In the genomic region with DNA sequence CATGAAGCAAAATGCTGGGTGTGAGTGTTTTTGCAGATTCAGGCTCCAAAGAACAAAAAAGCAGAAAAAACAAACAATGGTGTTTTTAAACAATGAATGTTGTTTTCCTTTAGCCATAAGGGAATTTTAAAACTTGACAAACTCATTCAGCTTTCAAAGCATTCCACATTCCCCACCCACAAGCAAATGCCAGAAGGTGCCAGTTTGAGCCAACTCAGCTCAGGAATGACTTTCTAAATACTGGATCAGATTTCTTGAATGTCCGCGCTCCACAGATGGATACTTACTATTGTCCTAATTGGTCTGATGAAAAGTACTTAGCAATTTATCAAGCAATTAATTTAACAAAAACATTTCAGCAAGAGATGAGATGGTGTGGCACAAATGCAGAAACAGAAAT, we compare ENCODE assay signal across 31 cellular contexts. TPM values are rescaled to one million over a fixed set of nuclear protein-coding genes. Genes with fewer than 3 reads are reported as not detected.
DNase-seq lines count a peak whose midpoint lies in the region; ATAC-seq, FAIRE-seq and TF ChIP-seq lines count a peak whose summit lies in the region.
"Had no signal": no experiment of that assay in that cellular context is flagged by ENCODE, and none has a peak within 500 bp of the region (broad histone marks: within the 10 kb centered on the region; RNA-seq: fewer than 3 reads in every experiment).

No MANE protein-coding gene starts in this region.

- H3K4me3 Mint-ChIP-seq in nephron: no peak overlapping the region
- H3K4me3 Mint-ChIP-seq: endodermal cell, neural crest cell, WTC11 had no signal

- no peak for FAIRE-seq in HTR-8/SVneo (lab: Jason Lieb, UNC)

- peak overlapping the region in 2 of 3 experiments; percentile 25 to 39 for H3K27ac Mint-ChIP-seq in nephron
- H3K27ac Mint-ChIP-seq: endodermal cell, WTC11 had no signal

- H3K27me3 ChIP-seq in foreskin keratinocyte: no peaks in the 10 kb centered on the region
- H3K27me3 ChIP-seq: brain microvascular endothelial cell, heart left ventricle, testis had no signal

- DNase-seq in NCI-H2171 treated with DMSO at 0.1 percent for 48 hours (lab: John Stamatoyannopoulos, UW) (peak; percentile 8), NCI-H2171 (lab: John Stamatoyannopoulos, UW) (no peak), choroid plexus epithelial cell (ENCODE audit: low read depth) (peak; percentile 9), mucosa of gallbladder (ENCODE audit: low spot score) (no peak), HTR-8/SVneo (ENCODE audit: insufficient read length, low spot score) (no peak), COR-L47 (lab: John Stamatoyannopoulos, UW) (no peak), foreskin keratinocyte (no peak)
- DNase-seq: activated CD4-positive, alpha-beta T cell treated with anti-CD3 and anti-CD28 coated beads, Interleukin-2, amount 50 U/mL, for 48 hours; activated CD8-positive, alpha-beta memory T cell treated with anti-CD3 and anti-CD28 coated beads, Interleukin-2, amount 50 U/mL, for 48 hours; activated effector memory CD4-positive, alpha-beta T cell treated with Interleukin-2 at 50 U/mL for 16 hours; brain microvascular endothelial cell; Calu3; cortex of kidney; endodermal cell; heart left ventricle; Karpas-422; NCI-H1092; NCI-H2081; NCI-H510A treated with DMSO at 0.1 percent for 48 hours; stimulated activated CD4-positive, alpha-beta T cell treated with anti-CD3 and anti-CD28 coated beads, Interleukin-4, amount 100 ng/mL, for 1 hour; stimulated activated naive CD4-positive, alpha-beta T cell; T1000; testis had no signal

- peaks cover 7% of the 10 kb centered on the region for H3K4me1 ChIP-seq in foreskin keratinocyte

- no peak overlapping the region for H3K4me3 ChIP-seq in choroid plexus epithelial cell (ENCODE audit: low read depth, low read length)
- H3K4me3 ChIP-seq: heart left ventricle, testis had no signal

- no peaks in the 10 kb centered on the region for H3K9me3 Mint-ChIP-seq in nephron
- H3K9me3 Mint-ChIP-seq: neural crest cell had no signal

- peaks cover 33% of the 10 kb centered on the region for H3K36me3 Mint-ChIP-seq in nephron (ENCODE audit: low read depth)

- no peak for ATAC-seq in foreskin keratinocyte
- ATAC-seq: heart left ventricle, left lobe of liver, WTC11 had no signal

- H3K27me3 Mint-ChIP-seq in nephron (ENCODE audit: low read depth): no peaks in the 10 kb centered on the region

- H3K4me1 Mint-ChIP-seq in nephron: peaks cover 39% of the 10 kb centered on the region
- H3K4me1 Mint-ChIP-seq: endodermal cell had no signal

- TF ChIP-seq CTCF in choroid plexus epithelial cell (conservative IDR thresholded peaks at IDR 0.05; ENCODE audit: low read depth, low read length) (no peak), nephron (IDR thresholded peaks at IDR 0.05; ENCODE audit: unreplicated experiment in 3 of 3) (no peak), foreskin keratinocyte (conservative IDR thresholded peaks at IDR 0.05) (no peak)

- H3K27ac ChIP-seq in foreskin keratinocyte: no peak overlapping the region
- H3K27ac ChIP-seq: brain microvascular endothelial cell, heart left ventricle, testis had no signal

RNA-seq across cellular contexts. Expression of a gene that starts 12.9 kb away (rescaled TPM):
- total RNA-seq in mucosa of gallbladder: 19.3 TPM
- total RNA-seq in foreskin keratinocyte: 27.7 and 35.0 TPM in 2 replicates
- polyA plus RNA-seq in foreskin keratinocyte: 10.6 and 16.8 TPM in 2 replicates

RNA-seq across cellular contexts. Expression of a gene that starts 18.4 kb away (rescaled TPM):
- total RNA-seq in mucosa of gallbladder: not detected
- 55.8 and 72.0 TPM in 2 replicates for total RNA-seq in foreskin keratinocyte
- polyA plus RNA-seq in foreskin keratinocyte: 46.5 and 57.3 TPM in 2 replicates
- total RNA-seq: A172, Calu3, endodermal cell, fibroblast of lung, heart left ventricle, left lobe of liver, neural crest cell, pulmonary artery endothelial cell, testis, WTC11 had no signal
- polyA plus RNA-seq: BJ, fibroblast of lung, heart left ventricle had no signal

RNA-seq across cellular contexts. Expression of a gene that starts 30.8 kb away (rescaled TPM):
- total RNA-seq in mucosa of gallbladder (12.0 TPM), foreskin keratinocyte (5.7 TPM in 2 replicates)
- 1.8 and 2.4 TPM in 2 replicates for polyA plus RNA-seq in foreskin keratinocyte

Comparison
In these comparisons a context has a peak if more than half of its experiments do, and no peak if none do; other contexts are left out.
1. DNase-seq: peak in NCI-H2171 treated with DMSO at 0.1 percent for 48 hours (single experiment) and choroid plexus epithelial cell (single experiment); none in NCI-H2171 (single experiment), mucosa of gallbladder (single experiment), HTR-8/SVneo (single experiment), COR-L47 (single experiment) and foreskin keratinocyte (0 of 2).
2. RNA of a gene that starts 18.4 kb away (total RNA-seq): 55.8 to 72.0 TPM in foreskin keratinocyte; not detected in mucosa of gallbladder (single experiment); every median in the first group is over 10 times any median in the second.